Comparison of ENCODE assay signal across 8 cellular contexts in genomic region chr14:81400202-81400678, GRCh38. TPM values are rescaled to one million over a fixed set of nuclear protein-coding genes. Genes with fewer than 3 reads are reported as not detected.
DNase-seq lines count a peak whose midpoint lies in the region; ATAC-seq and TF ChIP-seq lines count a peak whose summit lies in the region.

STON2 (minus strand) TSS chr14:81400324; CDS start chr14:81398382, 1,942 bp downstream.

- peak within 1 kb of the TSS; percentile 33 for H3K27ac Mint-ChIP-seq in activated T-helper 1 cell treated with anti-CD3 and anti-CD28 coated beads, Interleukin-12 subunit alpha, Interleukin-12 subunit beta, Interleukin-2, Interleukin-4 antibody, amounts not matched to agents 30 ng/mL and 10 ng/mL and 1 ng/mL, durations not matched to agents 14 hours and 24 hours and 36 hours

- peaks cover 21% of the 10 kb centered on the region for H3K4me1 Mint-ChIP-seq in activated T-helper 1 cell treated with anti-CD3 and anti-CD28 coated beads, Interleukin-12 subunit alpha, Interleukin-12 subunit beta, Interleukin-2, Interleukin-4 antibody, amounts not matched to agents 30 ng/mL and 10 ng/mL and 1 ng/mL, durations not matched to agents 14 hours and 24 hours and 36 hours (ENCODE audit: low read depth)

- DNase-seq in G401 (ENCODE audit: low spot score) (peak; percentile 3), NCI-H1105 (lab: John Stamatoyannopoulos, UW) (peak; percentile 84), islet precursor cell (peak; percentile 87), hippocampal formation (lab: John Stamatoyannopoulos, UW) (no peak), epidermal melanocyte (ENCODE audit: insufficient read length, low spot score) (no peak)
- no peak for DNase-seq in activated T-helper 1 cell treated with anti-CD3 and anti-CD28 coated beads, Interleukin-12 subunit alpha, Interleukin-12 subunit beta, Interleukin-2, Interleukin-4 antibody, amounts not matched to agents 30 ng/mL and 10 ng/mL and 1 ng/mL, durations not matched to agents 14 hours and 24 hours and 36 hours (ENCODE audit: low spot score)

- H3K27me3 Mint-ChIP-seq in activated T-helper 1 cell treated with anti-CD3 and anti-CD28 coated beads, Interleukin-12 subunit alpha, Interleukin-12 subunit beta, Interleukin-2, Interleukin-4 antibody, amounts not matched to agents 30 ng/mL and 10 ng/mL and 1 ng/mL, durations not matched to agents 14 hours and 24 hours and 36 hours (ENCODE audit: insufficient read depth), result peaks cover 2% of the 10 kb centered on the region

- in situ Hi-C loops in G401 (cut with HindIII; ENCODE audit: low sequenced_read_pairs), result no loop called here

- no peak for ATAC-seq in HG02973 (IDR thresholded peaks at IDR 0.05; ENCODE audit: unreplicated experiment)

- intact Hi-C loops in activated T-helper 1 cell treated with anti-CD3 and anti-CD28 coated beads, Interleukin-12 subunit alpha, Interleukin-12 subunit beta, Interleukin-2, Interleukin-4 antibody, amounts not matched to agents 30 ng/mL and 10 ng/mL and 1 ng/mL, durations not matched to agents 14 hours and 24 hours and 36 hours (cut with micrococcal nuclease), result no loop called here

- TF ChIP-seq CTCF in subcutaneous adipose tissue (IDR thresholded peaks at IDR 0.05; ENCODE audit: low read depth), result no peak

- H3K4me3 Mint-ChIP-seq in activated T-helper 1 cell treated with anti-CD3 and anti-CD28 coated beads, Interleukin-12 subunit alpha, Interleukin-12 subunit beta, Interleukin-2, Interleukin-4 antibody, amounts not matched to agents 30 ng/mL and 10 ng/mL and 1 ng/mL, durations not matched to agents 14 hours and 24 hours and 36 hours, result peak within 1 kb of the TSS; percentile 7

- no peaks in the 10 kb centered on the region for H3K9me3 Mint-ChIP-seq in activated T-helper 1 cell treated with anti-CD3 and anti-CD28 coated beads, Interleukin-12 subunit alpha, Interleukin-12 subunit beta, Interleukin-2, Interleukin-4 antibody, amounts not matched to agents 30 ng/mL and 10 ng/mL and 1 ng/mL, durations not matched to agents 14 hours and 24 hours and 36 hours

- no peaks in the 10 kb centered on the region for H3K36me3 Mint-ChIP-seq in activated T-helper 1 cell treated with anti-CD3 and anti-CD28 coated beads, Interleukin-12 subunit alpha, Interleukin-12 subunit beta, Interleukin-2, Interleukin-4 antibody, amounts not matched to agents 30 ng/mL and 10 ng/mL and 1 ng/mL, durations not matched to agents 14 hours and 24 hours and 36 hours (ENCODE audit: low read depth)

RNA-seq across cellular contexts. Expression of gene STON2, which starts in this region (rescaled TPM):
- total RNA-seq in G401 (2014; rRNA removed; shearing (Covaris generic)), result 0.10 TPM in 1 of 2 replicates, not detected in the other
- total RNA-seq in activated T-helper 1 cell treated with anti-CD3 and anti-CD28 coated beads, Interleukin-12 subunit alpha, Interleukin-12 subunit beta, Interleukin-2, Interleukin-4 antibody, amounts not matched to agents 30 ng/mL and 10 ng/mL and 1 ng/mL, durations not matched to agents 14 hours and 24 hours and 36 hours, result 0.44 and 0.47 TPM in 2 replicates
- 10 to 100 TPM; 10.5 to 37.4 (median 14.8) TPM for total RNA-seq in subcutaneous adipose tissue

Comparison
In these comparisons a context has a peak if more than half of its experiments do, and no peak if none do; other contexts are left out.
1. Peak in DNase-seq in G401; RNA of the gene not detected or under 1 TPM.
2. DNase-seq: peak in NCI-H1105 (single experiment) and islet precursor cell (single experiment); none in activated T-helper 1 cell treated with anti-CD3 and anti-CD28 coated beads, Interleukin-12 subunit alpha, Interleukin-12 subunit beta, Interleukin-2, Interleukin-4 antibody, amounts not matched to agents 30 ng/mL and 10 ng/mL and 1 ng/mL, durations not matched to agents 14 hours and 24 hours and 36 hours (single experiment), hippocampal formation (0 of 2) and epidermal melanocyte (single experiment).